15 cellular contexts compared by ENCODE assay signal in genomic region chr9:6902423-6902822, GRCh38.
DNase-seq lines count a peak whose midpoint lies in the region; ATAC-seq and TF ChIP-seq lines count a peak whose summit lies in the region.
"Had no signal": no experiment of that assay in that cellular context is flagged by ENCODE, and none has a peak within 500 bp of the region (broad histone marks: within the 10 kb centered on the region; RNA-seq: fewer than 3 reads in every experiment).

No MANE protein-coding gene starts in this region.

- H3K36me3 Mint-ChIP-seq in CD14-positive monocyte (peaks cover 38 to 45% of the 10 kb centered on the region in 2 donors), immature natural killer cell (peaks cover 0 to 4% (median 0%) of the 10 kb centered on the region in 3 donors)
- H3K36me3 Mint-ChIP-seq in activated naive CD8-positive, alpha-beta T cell: peaks cover 10% of the 10 kb centered on the region
- H3K36me3 Mint-ChIP-seq: neural progenitor cell had no signal

- H3K27me3 Mint-ChIP-seq in CD14-positive monocyte (ENCODE audit: low read depth in 3 of 3): no peaks in the 10 kb centered on the region
- H3K27me3 Mint-ChIP-seq in activated naive CD8-positive, alpha-beta T cell: no peaks in the 10 kb centered on the region
- H3K27me3 Mint-ChIP-seq in immature natural killer cell (ENCODE audit: low read depth in 3 of 3): peaks cover 0 to 3% (median 2%) of the 10 kb centered on the region in 3 donors

- H3K27ac Mint-ChIP-seq in CD14-positive monocyte (peak overlapping the region in 6 of 7 donors; percentile 4 to 52 (median 41)), immature natural killer cell (peak overlapping the region; percentile 14 to 64 (median 53))
- peak overlapping the region; percentile 1 for H3K27ac Mint-ChIP-seq in activated naive CD8-positive, alpha-beta T cell
- H3K27ac Mint-ChIP-seq: neural progenitor cell had no signal

- H3K9me3 Mint-ChIP-seq in CD14-positive monocyte: no peaks in the 10 kb centered on the region
- no peaks in the 10 kb centered on the region for H3K9me3 Mint-ChIP-seq in activated naive CD8-positive, alpha-beta T cell (ENCODE audit: low read depth)
- H3K9me3 Mint-ChIP-seq in immature natural killer cell: no peaks in the 10 kb centered on the region
- H3K9me3 Mint-ChIP-seq: neural progenitor cell had no signal

- intact Hi-C loops in CD14-positive monocyte (cut with micrococcal nuclease): no loop called here

- no peak for TF ChIP-seq CTCF in CD14-positive monocyte (IDR thresholded peaks at IDR 0.05)

- H3K4me3 Mint-ChIP-seq in CD14-positive monocyte: no peak overlapping the region
- H3K4me3 Mint-ChIP-seq in activated naive CD8-positive, alpha-beta T cell: no peak overlapping the region
- H3K4me3 Mint-ChIP-seq in immature natural killer cell: peak overlapping the region in 3 of 5 donors; percentile 1 to 31 (median 31)
- H3K4me3 Mint-ChIP-seq: neural progenitor cell had no signal

- peaks cover 9% of the 10 kb centered on the region for H3K4me1 Mint-ChIP-seq in CD14-positive monocyte
- peaks cover 36% of the 10 kb centered on the region for H3K4me1 Mint-ChIP-seq in activated naive CD8-positive, alpha-beta T cell (ENCODE audit: low read depth)
- peaks cover 38 to 44% of the 10 kb centered on the region in 2 donors for H3K4me1 Mint-ChIP-seq in immature natural killer cell

- DNase-seq in CD14-positive monocyte (ENCODE audit: low spot score): no peak
- no peak for DNase-seq in immature natural killer cell
- no peak for DNase-seq in effector CD4-positive, alpha-beta T cell
- DNase-seq in DMS153 (lab: John Stamatoyannopoulos, UW): no peak
- DNase-seq in NCI-H1930 (lab: John Stamatoyannopoulos, UW): no peak
- DNase-seq: activated CD4-positive, alpha-beta T cell treated with anti-CD3 and anti-CD28 coated beads for 48 hours; activated gamma-delta T cell; cortex of kidney; glutamatergic neuron; left lung; NCI-H82 had no signal

- ATAC-seq in GM19463 (IDR thresholded peaks at IDR 0.05; ENCODE audit: unreplicated experiment): peak; percentile 75
- no peak for ATAC-seq in GM18870 (IDR thresholded peaks at IDR 0.05; ENCODE audit: unreplicated experiment)
- ATAC-seq: left lung had no signal

Comparison
In these comparisons a context has a peak if more than half of its experiments do, and no peak if none do; other contexts are left out.
1. H3K27ac Mint-ChIP-seq: peak in every context shown above with its lines; median percentile 53 in immature natural killer cell; 41 in CD14-positive monocyte; 1 in activated naive CD8-positive, alpha-beta T cell.
2. H3K4me3 Mint-ChIP-seq: peak in immature natural killer cell (3 of 5); none in CD14-positive monocyte (0 of 2) and activated naive CD8-positive, alpha-beta T cell (single experiment).